Comparison of ENCODE assay signal across 9 cellular contexts in genomic region chr5:53389093-53389492, GRCh38.
"Had no signal": no experiment of that assay in that cellular context is flagged by ENCODE, and none has a peak within 500 bp of the region (broad histone marks: within the 10 kb centered on the region; RNA-seq: fewer than 3 reads in every experiment).

No MANE protein-coding gene starts in this region.

- H3K4me1 ChIP-seq: HAP-1 had no signal

- H3K27ac ChIP-seq: GM23248, HL-60 had no signal

- DNase-seq: GM23248, GOT3, H7, IMR-90, KG1 had no signal

- FAIRE-seq: K562 had no signal

- ATAC-seq: HCT116, K562 had no signal

- H3K9me3 ChIP-seq: HAP-1 had no signal

- H3K36me3 ChIP-seq: HAP-1 had no signal

- H3K4me3 ChIP-seq: GM23248, HAP-1, K562 had no signal
